ENCODE assay signal across 1 cellular context in the genomic region with DNA sequence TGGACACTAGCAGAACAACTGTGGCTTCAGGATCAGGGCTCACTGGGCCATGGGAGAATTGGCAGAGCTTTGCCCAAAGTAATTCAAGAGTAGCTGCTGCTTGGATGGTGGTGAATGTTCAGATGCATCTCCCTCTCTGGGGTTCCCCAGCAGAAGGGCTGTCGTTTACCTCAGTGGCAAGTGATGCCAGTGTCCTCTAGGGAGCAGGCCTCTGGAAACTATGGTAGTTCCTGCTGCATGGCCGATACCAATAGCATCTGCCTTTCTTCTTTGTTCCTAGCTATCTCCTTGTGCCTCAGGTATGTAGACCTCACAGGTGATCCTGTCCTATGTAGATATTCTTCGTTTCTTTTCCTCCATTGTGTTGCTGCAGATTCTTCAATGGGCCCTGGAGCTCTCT.
TF ChIP-seq lines count a peak whose summit lies in the region.

No MANE protein-coding gene starts in this region.

TF ChIP-seq in GM23338, 12 proteins besides CTCF, POLR2A, EP300 and RAD21 (continued from another document):
- TF ChIP-seq, protein P1, sequence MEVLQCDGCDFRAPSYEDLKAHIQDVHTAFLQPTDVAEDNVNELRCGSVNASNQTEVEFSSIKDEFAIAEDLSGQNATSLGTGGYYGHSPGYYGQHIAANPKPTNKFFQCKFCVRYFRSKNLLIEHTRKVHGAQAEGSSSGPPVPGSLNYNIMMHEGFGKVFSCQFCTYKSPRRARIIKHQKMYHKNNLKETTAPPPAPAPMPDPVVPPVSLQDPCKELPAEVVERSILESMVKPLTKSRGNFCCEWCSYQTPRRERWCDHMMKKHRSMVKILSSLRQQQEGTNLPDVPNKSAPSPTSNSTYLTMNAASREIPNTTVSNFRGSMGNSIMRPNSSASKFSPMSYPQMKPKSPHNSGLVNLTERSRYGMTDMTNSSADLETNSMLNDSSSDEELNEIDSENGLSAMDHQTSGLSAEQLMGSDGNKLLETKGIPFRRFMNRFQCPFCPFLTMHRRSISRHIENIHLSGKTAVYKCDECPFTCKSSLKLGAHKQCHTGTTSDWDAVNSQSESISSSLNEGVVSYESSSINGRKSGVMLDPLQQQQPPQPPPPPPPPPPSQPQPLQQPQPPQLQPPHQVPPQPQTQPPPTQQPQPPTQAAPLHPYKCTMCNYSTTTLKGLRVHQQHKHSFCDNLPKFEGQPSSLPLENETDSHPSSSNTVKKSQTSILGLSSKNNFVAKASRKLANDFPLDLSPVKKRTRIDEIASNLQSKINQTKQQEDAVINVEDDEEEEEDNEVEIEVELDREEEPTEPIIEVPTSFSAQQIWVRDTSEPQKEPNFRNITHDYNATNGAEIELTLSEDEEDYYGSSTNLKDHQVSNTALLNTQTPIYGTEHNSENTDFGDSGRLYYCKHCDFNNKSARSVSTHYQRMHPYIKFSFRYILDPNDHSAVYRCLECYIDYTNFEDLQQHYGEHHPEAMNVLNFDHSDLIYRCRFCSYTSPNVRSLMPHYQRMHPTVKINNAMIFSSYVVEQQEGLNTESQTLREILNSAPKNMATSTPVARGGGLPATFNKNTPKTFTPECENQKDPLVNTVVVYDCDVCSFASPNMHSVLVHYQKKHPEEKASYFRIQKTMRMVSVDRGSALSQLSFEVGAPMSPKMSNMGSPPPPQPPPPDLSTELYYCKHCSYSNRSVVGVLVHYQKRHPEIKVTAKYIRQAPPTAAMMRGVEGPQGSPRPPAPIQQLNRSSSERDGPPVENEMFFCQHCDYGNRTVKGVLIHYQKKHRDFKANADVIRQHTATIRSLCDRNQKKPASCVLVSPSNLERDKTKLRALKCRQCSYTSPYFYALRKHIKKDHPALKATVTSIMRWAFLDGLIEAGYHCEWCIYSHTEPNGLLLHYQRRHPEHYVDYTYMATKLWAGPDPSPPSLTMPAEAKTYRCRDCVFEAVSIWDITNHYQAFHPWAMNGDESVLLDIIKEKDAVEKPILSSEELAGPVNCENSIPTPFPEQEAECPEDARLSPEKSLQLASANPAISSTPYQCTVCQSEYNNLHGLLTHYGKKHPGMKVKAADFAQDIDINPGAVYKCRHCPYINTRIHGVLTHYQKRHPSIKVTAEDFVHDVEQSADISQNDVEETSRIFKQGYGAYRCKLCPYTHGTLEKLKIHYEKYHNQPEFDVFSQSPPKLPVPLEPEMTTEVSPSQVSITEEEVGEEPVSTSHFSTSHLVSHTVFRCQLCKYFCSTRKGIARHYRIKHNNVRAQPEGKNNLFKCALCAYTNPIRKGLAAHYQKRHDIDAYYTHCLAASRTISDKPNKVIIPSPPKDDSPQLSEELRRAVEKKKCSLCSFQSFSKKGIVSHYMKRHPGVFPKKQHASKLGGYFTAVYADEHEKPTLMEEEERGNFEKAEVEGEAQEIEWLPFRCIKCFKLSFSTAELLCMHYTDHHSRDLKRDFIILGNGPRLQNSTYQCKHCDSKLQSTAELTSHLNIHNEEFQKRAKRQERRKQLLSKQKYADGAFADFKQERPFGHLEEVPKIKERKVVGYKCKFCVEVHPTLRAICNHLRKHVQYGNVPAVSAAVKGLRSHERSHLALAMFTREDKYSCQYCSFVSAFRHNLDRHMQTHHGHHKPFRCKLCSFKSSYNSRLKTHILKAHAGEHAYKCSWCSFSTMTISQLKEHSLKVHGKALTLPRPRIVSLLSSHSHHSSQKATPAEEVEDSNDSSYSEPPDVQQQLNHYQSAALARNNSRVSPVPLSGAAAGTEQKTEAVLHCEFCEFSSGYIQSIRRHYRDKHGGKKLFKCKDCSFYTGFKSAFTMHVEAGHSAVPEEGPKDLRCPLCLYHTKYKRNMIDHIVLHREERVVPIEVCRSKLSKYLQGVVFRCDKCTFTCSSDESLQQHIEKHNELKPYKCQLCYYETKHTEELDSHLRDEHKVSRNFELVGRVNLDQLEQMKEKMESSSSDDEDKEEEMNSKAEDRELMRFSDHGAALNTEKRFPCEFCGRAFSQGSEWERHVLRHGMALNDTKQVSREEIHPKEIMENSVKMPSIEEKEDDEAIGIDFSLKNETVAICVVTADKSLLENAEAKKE (CRISPR knock-in tag; IDR thresholded peaks at IDR 0.05): no peak
- TF ChIP-seq CREB1 (CRISPR knock-in tag; IDR thresholded peaks at IDR 0.05; ENCODE audit: low read depth): no peak
- TF ChIP-seq POLR2AphosphoS5 (IDR thresholded peaks at IDR 0.05; ENCODE audit: low read depth): no peak
- TF ChIP-seq STAT1 (IDR thresholded peaks at IDR 0.05; ENCODE audit: unreplicated experiment): no peak
- TF ChIP-seq, protein P2, sequence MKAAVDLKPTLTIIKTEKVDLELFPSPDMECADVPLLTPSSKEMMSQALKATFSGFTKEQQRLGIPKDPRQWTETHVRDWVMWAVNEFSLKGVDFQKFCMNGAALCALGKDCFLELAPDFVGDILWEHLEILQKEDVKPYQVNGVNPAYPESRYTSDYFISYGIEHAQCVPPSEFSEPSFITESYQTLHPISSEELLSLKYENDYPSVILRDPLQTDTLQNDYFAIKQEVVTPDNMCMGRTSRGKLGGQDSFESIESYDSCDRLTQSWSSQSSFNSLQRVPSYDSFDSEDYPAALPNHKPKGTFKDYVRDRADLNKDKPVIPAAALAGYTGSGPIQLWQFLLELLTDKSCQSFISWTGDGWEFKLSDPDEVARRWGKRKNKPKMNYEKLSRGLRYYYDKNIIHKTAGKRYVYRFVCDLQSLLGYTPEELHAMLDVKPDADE (IDR thresholded peaks at IDR 0.05): no peak
